In the genomic region with DNA sequence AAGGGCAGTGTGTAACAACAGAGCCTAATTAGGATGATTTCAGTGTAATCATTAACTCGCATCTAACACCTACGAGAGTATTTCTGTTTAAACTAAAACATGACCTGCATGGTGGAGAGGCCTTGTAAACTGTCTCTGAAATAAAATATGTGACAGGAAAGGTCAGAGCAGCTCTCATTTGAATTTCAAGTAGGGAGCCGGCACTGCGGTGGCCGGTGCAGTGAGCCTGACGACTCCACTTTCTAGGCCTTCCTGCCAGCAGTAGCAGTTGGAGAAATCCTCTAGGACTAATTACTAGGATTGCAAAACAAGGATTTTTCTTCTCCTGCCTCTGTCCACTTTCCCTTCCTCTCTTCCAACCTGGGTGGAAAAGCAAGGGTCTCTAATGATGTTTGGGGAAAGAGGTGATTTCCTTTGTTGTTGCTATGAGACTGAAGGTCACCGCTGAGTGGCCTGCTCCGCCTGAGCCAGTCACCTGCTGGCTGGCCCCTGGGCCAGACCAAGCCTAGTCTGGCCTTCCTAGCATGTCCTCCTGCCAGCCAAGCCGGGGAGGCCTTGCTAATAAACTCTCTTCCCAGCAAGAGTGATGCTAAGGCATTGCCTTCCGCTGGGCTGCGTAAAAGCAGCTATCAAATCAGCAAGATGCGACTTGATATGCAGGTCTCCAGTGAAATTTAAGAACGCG, we compare ENCODE assay signal across 23 cellular contexts.
DNase-seq lines count a peak whose midpoint lies in the region; ATAC-seq and TF ChIP-seq lines count a peak whose summit lies in the region.
"Had no signal": no experiment of that assay in that cellular context is flagged by ENCODE, and none has a peak within 500 bp of the region (broad histone marks: within the 10 kb centered on the region; RNA-seq: fewer than 3 reads in every experiment).

No MANE protein-coding gene starts in this region.

- in situ Hi-C loops in gastrocnemius medialis (cut with MboI; ENCODE audit: low sequenced_read_pairs in 4 of 4) = loop anchor here in 1 of 4 donors (25.0 kb wide), 1 partner anchor 1520 kb away; no protein-coding TSS in a partner anchor

- no peaks in the 10 kb centered on the region for H3K36me3 ChIP-seq in gastrocnemius medialis
- H3K36me3 ChIP-seq: thyroid gland had no signal

- intact Hi-C loops in sciatic nerve (cut with DNase I) (no loop called here), gastrocnemius medialis (cut with DNase I; ENCODE audit: low total_unique reads) (loop anchor here (5.0 kb wide), 1 partner anchor 35 kb away; no protein-coding TSS in a partner anchor)

- H3K27me3 ChIP-seq in gastrocnemius medialis = no peaks in the 10 kb centered on the region
- H3K27me3 ChIP-seq: thyroid gland had no signal

- peaks cover 7 to 9% of the 10 kb centered on the region in 2 donors for H3K4me1 ChIP-seq in gastrocnemius medialis
- H3K4me1 ChIP-seq: thyroid gland had no signal

- peak; percentile 7 for DNase-seq in HEK293T (ENCODE audit: extremely low spot score)
- peak; percentile 53 for DNase-seq in cerebellar cortex (ENCODE audit: low spot score)
- DNase-seq in medulla oblongata (ENCODE audit: extremely low spot score) = peak; percentile 12
- no peak for DNase-seq in sciatic nerve (ENCODE audit: low spot score)
- DNase-seq in gastrocnemius medialis = no peak
- no peak for DNase-seq in activated CD4-positive, CD25-positive, alpha-beta regulatory T cell treated with anti-CD3 and anti-CD28 coated beads, Interleukin-2, amount 50 U/mL, for 72 hours
- DNase-seq: activated CD4-positive, alpha-beta T cell treated with anti-CD3 and anti-CD28 coated beads for 48 hours; activated CD8-positive, alpha-beta memory T cell treated with anti-CD3 and anti-CD28 coated beads, Interleukin-2, amount 10 ng/mL, durations not matched to agents 7 days and 5 days; activated naive CD4-positive, alpha-beta T cell treated with anti-CD3 and anti-CD28 coated beads for 36 hours; CD4-positive, alpha-beta T cell; DMS153; GF-D8; GOT3; left colon; naive thymus-derived CD4-positive, alpha-beta T cell; NCI-H1694; stimulated activated CD4-positive, alpha-beta T cell treated with anti-CD3 and anti-CD28 coated beads, Interleukin-15, amount 100 ng/mL, for 24 hours; stimulated activated naive CD8-positive, alpha-beta T cell treated with anti-CD3 and anti-CD28 coated beads, Interleukin-15, Interleukin-2, amounts not matched to agents 100 U/mL and 50 U/mL, for 24 hours; T-helper 17 cell; thyroid gland had no signal

- no peak for TF ChIP-seq POLR2A in gastrocnemius medialis (IDR thresholded peaks at IDR 0.05)

- CTCF ChIA-PET in HEK293T (lab: Yijun Ruan, JAX) = no interaction called here

- H3K9me3 ChIP-seq in gastrocnemius medialis = no peaks in the 10 kb centered on the region
- H3K9me3 ChIP-seq: thyroid gland had no signal

- no peak overlapping the region for H3K27ac ChIP-seq in gastrocnemius medialis
- H3K27ac ChIP-seq: coronary artery, thyroid gland had no signal

- ATAC-seq in sciatic nerve = peak; percentile 49
- ATAC-seq in HG03108 (IDR thresholded peaks at IDR 0.05; ENCODE audit: unreplicated experiment) = no peak
- no peak for ATAC-seq in gastrocnemius medialis
- ATAC-seq: activated CD8-positive, alpha-beta memory T cell treated with anti-CD3 and anti-CD28 coated beads, Interleukin-2, amount 10 ng/mL, durations not matched to agents 7 days and 5 days; HepG2; left colon; naive thymus-derived CD4-positive, alpha-beta T cell; stimulated activated naive CD8-positive, alpha-beta T cell treated with anti-CD3 and anti-CD28 coated beads, Interleukin-15, Interleukin-2, amounts not matched to agents 100 U/mL and 50 U/mL, for 24 hours; T-helper 17 cell had no signal

- POLR2A ChIA-PET in HEK293T (lab: Yijun Ruan, JAX) = no interaction called here

- TF ChIP-seq CTCF in gastrocnemius medialis (IDR thresholded peaks at IDR 0.05 in 4 of 5, conservative IDR thresholded peaks at IDR 0.05 in 1 of 5) = no peak

- no peak overlapping the region for H3K4me3 ChIP-seq in gastrocnemius medialis
- H3K4me3 ChIP-seq: coronary artery, thyroid gland had no signal

TF ChIP-seq in HEK293T, 16 proteins besides CTCF, POLR2A, EP300 and RAD21:
- TF ChIP-seq, protein P1, sequence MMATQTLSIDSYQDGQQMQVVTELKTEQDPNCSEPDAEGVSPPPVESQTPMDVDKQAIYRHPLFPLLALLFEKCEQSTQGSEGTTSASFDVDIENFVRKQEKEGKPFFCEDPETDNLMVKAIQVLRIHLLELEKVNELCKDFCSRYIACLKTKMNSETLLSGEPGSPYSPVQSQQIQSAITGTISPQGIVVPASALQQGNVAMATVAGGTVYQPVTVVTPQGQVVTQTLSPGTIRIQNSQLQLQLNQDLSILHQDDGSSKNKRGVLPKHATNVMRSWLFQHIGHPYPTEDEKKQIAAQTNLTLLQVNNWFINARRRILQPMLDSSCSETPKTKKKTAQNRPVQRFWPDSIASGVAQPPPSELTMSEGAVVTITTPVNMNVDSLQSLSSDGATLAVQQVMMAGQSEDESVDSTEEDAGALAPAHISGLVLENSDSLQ (IDR thresholded peaks at IDR 0.05) = no peak
- no peak for TF ChIP-seq TARDBP (IDR thresholded peaks at IDR 0.05)
- no peak for TF ChIP-seq CTBP1 (IDR thresholded peaks at IDR 0.05; ENCODE audit: borderline replicate concordance)
- no peak for TF ChIP-seq FOXK2 (IDR thresholded peaks at IDR 0.05)
- no peak for TF ChIP-seq ARNT (IDR thresholded peaks at IDR 0.05)
- TF ChIP-seq FOXA1 (IDR thresholded peaks at IDR 0.05) = no peak
- TF ChIP-seq HDGF (IDR thresholded peaks at IDR 0.05; ENCODE audit: borderline replicate concordance) = no peak
- TF ChIP-seq FOXM1 (IDR thresholded peaks at IDR 0.05; ENCODE audit: borderline replicate concordance) = no peak

Comparison
In these comparisons a context has a peak if more than half of its experiments do, and no peak if none do; other contexts are left out.
1. DNase-seq: peak in HEK293T (single experiment), cerebellar cortex (single experiment) and medulla oblongata (single experiment); none in sciatic nerve (single experiment), gastrocnemius medialis (0 of 2) and activated CD4-positive, CD25-positive, alpha-beta regulatory T cell treated with anti-CD3 and anti-CD28 coated beads, Interleukin-2, amount 50 U/mL, for 72 hours (single experiment).